8 cellular contexts compared by ENCODE assay signal in the genomic region with DNA sequence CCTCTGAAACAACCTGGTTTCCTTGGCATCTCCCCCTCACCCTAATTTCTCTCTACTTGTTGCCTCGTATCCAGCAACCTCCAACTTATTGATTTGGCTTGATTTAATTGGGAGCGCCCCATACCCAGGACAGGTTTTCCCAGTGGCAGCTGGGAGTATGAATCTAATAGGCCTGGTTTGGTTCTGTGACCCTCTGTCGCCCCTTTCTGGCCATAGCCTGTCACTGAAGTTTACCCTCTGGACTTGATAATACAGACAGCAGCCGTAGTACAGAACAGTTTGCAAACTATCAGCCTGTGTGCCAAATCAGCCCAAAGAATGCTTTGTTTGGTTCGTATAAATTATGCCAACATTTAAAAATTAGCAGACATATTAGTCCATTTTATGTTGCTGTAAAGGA.
A peak's percentile ranks its signal among the peaks of the same experiment; 100 is the strongest.
DNase-seq lines count a peak whose midpoint lies in the region; FAIRE-seq and TF ChIP-seq lines count a peak whose summit lies in the region.

No MANE protein-coding gene starts in this region.

- TF ChIP-seq CTCF in D721Med (IDR thresholded peaks at IDR 0.05; ENCODE audit: insufficient read depth, missing control alignments) (peak; percentile 70), brain microvascular endothelial cell (IDR thresholded peaks at IDR 0.05; ENCODE audit: low read depth, low read length, missing control alignments) (peak; percentile 80), mesothelial cell of epicardium (IDR thresholded peaks at IDR 0.05; ENCODE audit: unreplicated experiment) (peak; percentile 6)

- in situ Hi-C loops in brain microvascular endothelial cell (cut with HindIII; ENCODE audit: low pct_ligation_motif_present, low sequenced_read_pairs) = no loop called here

- no peaks in the 10 kb centered on the region for H3K9me3 Mint-ChIP-seq in mesothelial cell of epicardium

- H3K36me3 ChIP-seq in brain microvascular endothelial cell (replicated peaks) = no peaks in the 10 kb centered on the region

- H3K27ac ChIP-seq in brain microvascular endothelial cell = no peak overlapping the region

- peaks cover 6% of the 10 kb centered on the region for H3K36me3 Mint-ChIP-seq in mesothelial cell of epicardium

- no peaks in the 10 kb centered on the region for H3K27me3 ChIP-seq in brain microvascular endothelial cell (replicated peaks)

- no peak for FAIRE-seq in D721Med (lab: Jason Lieb, UNC)

- intact Hi-C loops in posterior vena cava (cut with DNase I) = no loop called here

- H3K27me3 Mint-ChIP-seq in mesothelial cell of epicardium (ENCODE audit: low read depth) = no peaks in the 10 kb centered on the region

- DNase-seq in D721Med (ENCODE audit: insufficient read length, low spot score) = no peak
- DNase-seq in H4 (ENCODE audit: low spot score) = peak; percentile 39
- peak; percentile 30 for DNase-seq in NCI-H1105 (lab: John Stamatoyannopoulos, UW)
- peak; percentile 38 for DNase-seq in brain microvascular endothelial cell
- DNase-seq in mesothelial cell of epicardium (ENCODE audit: low spot score in 2 of 2, unreplicated experiment in 2 of 2) = peak; percentile 21 to 41
- DNase-seq in posterior vena cava (ENCODE audit: low spot score) = no peak
- DNase-seq in cerebellar nuclear complex (lab: John Stamatoyannopoulos, UW) = no peak
- no peak for DNase-seq in stimulated activated CD4-positive, alpha-beta T cell treated with anti-CD3 and anti-CD28 coated beads, Interleukin-4, amount 100 ng/mL, for 24 hours

- peaks cover 86% of the 10 kb centered on the region for H3K4me1 Mint-ChIP-seq in mesothelial cell of epicardium

- no peak overlapping the region for H3K4me3 Mint-ChIP-seq in mesothelial cell of epicardium

- H3K4me3 ChIP-seq in brain microvascular endothelial cell (ENCODE audit: low read depth, low read length) = no peak overlapping the region

- H3K27ac Mint-ChIP-seq in mesothelial cell of epicardium = peak overlapping the region; percentile 52

Comparison
In these comparisons a context has a peak if more than half of its experiments do, and no peak if none do; other contexts are left out.
1. DNase-seq: peak in H4 (single experiment), NCI-H1105 (single experiment), brain microvascular endothelial cell (single experiment) and mesothelial cell of epicardium (2 of 2); none in D721Med (single experiment), posterior vena cava (single experiment), cerebellar nuclear complex (0 of 2) and stimulated activated CD4-positive, alpha-beta T cell treated with anti-CD3 and anti-CD28 coated beads, Interleukin-4, amount 100 ng/mL, for 24 hours (single experiment).
2. CTCF ChIP-seq: peak in every context shown above with its lines; median percentile 80 in brain microvascular endothelial cell; 70 in D721Med; 6 in mesothelial cell of epicardium.